In genomic region chr9:129346046-129346445, GRCh38 we compare ENCODE assay signal across 3 cellular contexts.
TF ChIP-seq lines count a peak whose summit lies in the region.

No MANE protein-coding gene starts in this region.

TF ChIP-seq in SK-N-SH, 30 proteins besides CTCF, POLR2A, EP300 and RAD21 (continued from another document):
- TF ChIP-seq YY1 (IDR thresholded peaks at IDR 0.05; ENCODE audit: low read depth) (no peak), TAF1 (IDR thresholded peaks at IDR 0.05; ENCODE audit: borderline replicate concordance, low read depth, low read length) (no peak), MEF2A (IDR thresholded peaks at IDR 0.05; ENCODE audit: borderline replicate concordance, low read depth) (no peak), FOXJ3 (CRISPR knock-in tag; IDR thresholded peaks at IDR 0.05) (no peak), POLR2AphosphoS5 (IDR thresholded peaks at IDR 0.05; ENCODE audit: low read depth, low read length) (no peak), SIN3A (IDR thresholded peaks at IDR 0.05; ENCODE audit: borderline replicate concordance, low read depth, low read length) (no peak), RFX5 (IDR thresholded peaks at IDR 0.05; ENCODE audit: low read length) (no peak), RCOR1 (IDR thresholded peaks at IDR 0.05; ENCODE audit: low read length) (no peak)

TF ChIP-seq in SK-N-SH treated with all-trans-retinoic acid at 6 μM for 48 hours, 23 proteins besides CTCF, POLR2A, EP300 and RAD21 (continued from another document):
- TF ChIP-seq, protein P1, sequence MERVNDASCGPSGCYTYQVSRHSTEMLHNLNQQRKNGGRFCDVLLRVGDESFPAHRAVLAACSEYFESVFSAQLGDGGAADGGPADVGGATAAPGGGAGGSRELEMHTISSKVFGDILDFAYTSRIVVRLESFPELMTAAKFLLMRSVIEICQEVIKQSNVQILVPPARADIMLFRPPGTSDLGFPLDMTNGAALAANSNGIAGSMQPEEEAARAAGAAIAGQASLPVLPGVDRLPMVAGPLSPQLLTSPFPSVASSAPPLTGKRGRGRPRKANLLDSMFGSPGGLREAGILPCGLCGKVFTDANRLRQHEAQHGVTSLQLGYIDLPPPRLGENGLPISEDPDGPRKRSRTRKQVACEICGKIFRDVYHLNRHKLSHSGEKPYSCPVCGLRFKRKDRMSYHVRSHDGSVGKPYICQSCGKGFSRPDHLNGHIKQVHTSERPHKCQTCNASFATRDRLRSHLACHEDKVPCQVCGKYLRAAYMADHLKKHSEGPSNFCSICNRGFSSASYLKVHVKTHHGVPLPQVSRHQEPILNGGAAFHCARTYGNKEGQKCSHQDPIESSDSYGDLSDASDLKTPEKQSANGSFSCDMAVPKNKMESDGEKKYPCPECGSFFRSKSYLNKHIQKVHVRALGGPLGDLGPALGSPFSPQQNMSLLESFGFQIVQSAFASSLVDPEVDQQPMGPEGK (CRISPR knock-in tag; IDR thresholded peaks at IDR 0.05; ENCODE audit: borderline replicate concordance): no peak
- TF ChIP-seq PPARA (CRISPR knock-in tag; IDR thresholded peaks at IDR 0.05; ENCODE audit: borderline replicate concordance) (no peak), ESRRG (CRISPR knock-in tag; IDR thresholded peaks at IDR 0.05) (no peak), ZFP30 (CRISPR knock-in tag; IDR thresholded peaks at IDR 0.05) (no peak), SNAI2 (CRISPR knock-in tag; IDR thresholded peaks at IDR 0.05) (no peak), POU6F1 (CRISPR knock-in tag; IDR thresholded peaks at IDR 0.05; ENCODE audit: borderline replicate concordance, low read depth) (no peak), RARB (CRISPR knock-in tag; IDR thresholded peaks at IDR 0.05) (no peak), GLIS3 (CRISPR knock-in tag; IDR thresholded peaks at IDR 0.05) (no peak), TSHZ2 (CRISPR knock-in tag; IDR thresholded peaks at IDR 0.05) (no peak), ZNF565 (CRISPR knock-in tag; conservative IDR thresholded peaks at IDR 0.05; ENCODE audit: low read depth) (no peak), ZNF8 (CRISPR knock-in tag; IDR thresholded peaks at IDR 0.05) (no peak), BACH2 (CRISPR knock-in tag; IDR thresholded peaks at IDR 0.05; ENCODE audit: borderline replicate concordance) (no peak), TOX (CRISPR knock-in tag; IDR thresholded peaks at IDR 0.05; ENCODE audit: borderline replicate concordance) (no peak), ZFP3 (CRISPR knock-in tag; IDR thresholded peaks at IDR 0.05) (no peak), OSR1 (CRISPR knock-in tag; IDR thresholded peaks at IDR 0.05) (no peak)
- TF ChIP-seq, protein P2, sequence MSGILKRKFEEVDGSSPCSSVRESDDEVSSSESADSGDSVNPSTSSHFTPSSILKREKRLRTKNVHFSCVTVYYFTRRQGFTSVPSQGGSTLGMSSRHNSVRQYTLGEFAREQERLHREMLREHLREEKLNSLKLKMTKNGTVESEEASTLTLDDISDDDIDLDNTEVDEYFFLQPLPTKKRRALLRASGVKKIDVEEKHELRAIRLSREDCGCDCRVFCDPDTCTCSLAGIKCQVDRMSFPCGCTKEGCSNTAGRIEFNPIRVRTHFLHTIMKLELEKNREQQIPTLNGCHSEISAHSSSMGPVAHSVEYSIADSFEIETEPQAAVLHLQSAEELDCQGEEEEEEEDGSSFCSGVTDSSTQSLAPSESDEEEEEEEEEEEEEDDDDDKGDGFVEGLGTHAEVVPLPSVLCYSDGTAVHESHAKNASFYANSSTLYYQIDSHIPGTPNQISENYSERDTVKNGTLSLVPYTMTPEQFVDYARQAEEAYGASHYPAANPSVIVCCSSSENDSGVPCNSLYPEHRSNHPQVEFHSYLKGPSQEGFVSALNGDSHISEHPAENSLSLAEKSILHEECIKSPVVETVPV (CRISPR knock-in tag; IDR thresholded peaks at IDR 0.05): no peak
- TF ChIP-seq, protein P3, sequence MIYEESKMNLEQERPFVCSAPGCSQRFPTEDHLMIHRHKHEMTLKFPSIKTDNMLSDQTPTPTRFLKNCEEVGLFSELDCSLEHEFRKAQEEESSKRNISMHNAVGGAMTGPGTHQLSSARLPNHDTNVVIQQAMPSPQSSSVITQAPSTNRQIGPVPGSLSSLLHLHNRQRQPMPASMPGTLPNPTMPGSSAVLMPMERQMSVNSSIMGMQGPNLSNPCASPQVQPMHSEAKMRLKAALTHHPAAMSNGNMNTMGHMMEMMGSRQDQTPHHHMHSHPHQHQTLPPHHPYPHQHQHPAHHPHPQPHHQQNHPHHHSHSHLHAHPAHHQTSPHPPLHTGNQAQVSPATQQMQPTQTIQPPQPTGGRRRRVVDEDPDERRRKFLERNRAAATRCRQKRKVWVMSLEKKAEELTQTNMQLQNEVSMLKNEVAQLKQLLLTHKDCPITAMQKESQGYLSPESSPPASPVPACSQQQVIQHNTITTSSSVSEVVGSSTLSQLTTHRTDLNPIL (CRISPR knock-in tag; IDR thresholded peaks at IDR 0.05; ENCODE audit: low read depth): no peak

TF ChIP-seq in GM23338, 12 proteins besides CTCF, POLR2A, EP300 and RAD21 (continued from another document):
- TF ChIP-seq ZNF462 (CRISPR knock-in tag; IDR thresholded peaks at IDR 0.05) (no peak), STAT1 (IDR thresholded peaks at IDR 0.05; ENCODE audit: unreplicated experiment) (no peak), POLR2AphosphoS5 (IDR thresholded peaks at IDR 0.05; ENCODE audit: low read depth) (no peak), CREB1 (CRISPR knock-in tag; IDR thresholded peaks at IDR 0.05; ENCODE audit: low read depth) (no peak), ZNF331 (CRISPR knock-in tag; IDR thresholded peaks at IDR 0.05; ENCODE audit: low read depth) (no peak), JUNB (IDR thresholded peaks at IDR 0.05; ENCODE audit: unreplicated experiment) (no peak), REST (IDR thresholded peaks at IDR 0.05; ENCODE audit: unreplicated experiment) (no peak)
- TF ChIP-seq, protein P4, sequence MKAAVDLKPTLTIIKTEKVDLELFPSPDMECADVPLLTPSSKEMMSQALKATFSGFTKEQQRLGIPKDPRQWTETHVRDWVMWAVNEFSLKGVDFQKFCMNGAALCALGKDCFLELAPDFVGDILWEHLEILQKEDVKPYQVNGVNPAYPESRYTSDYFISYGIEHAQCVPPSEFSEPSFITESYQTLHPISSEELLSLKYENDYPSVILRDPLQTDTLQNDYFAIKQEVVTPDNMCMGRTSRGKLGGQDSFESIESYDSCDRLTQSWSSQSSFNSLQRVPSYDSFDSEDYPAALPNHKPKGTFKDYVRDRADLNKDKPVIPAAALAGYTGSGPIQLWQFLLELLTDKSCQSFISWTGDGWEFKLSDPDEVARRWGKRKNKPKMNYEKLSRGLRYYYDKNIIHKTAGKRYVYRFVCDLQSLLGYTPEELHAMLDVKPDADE (IDR thresholded peaks at IDR 0.05): no peak
